Comparison of ENCODE assay signal across 8 cellular contexts in genomic region chr12:44000309-44000952, GRCh38.
DNase-seq lines count a peak whose midpoint lies in the region; ATAC-seq and TF ChIP-seq lines count a peak whose summit lies in the region.

No MANE protein-coding gene starts in this region.

- peak; percentile 59 for TF ChIP-seq CTCF in lower lobe of right lung (IDR thresholded peaks at IDR 0.05)

- H3K4me3 ChIP-seq in NT2/D1 (ENCODE audit: insufficient read length, low read depth) = no peak overlapping the region
- no peak overlapping the region for H3K4me3 ChIP-seq in lower lobe of right lung

- H3K27me3 Mint-ChIP-seq in activated T-cell treated with anti-CD3 and anti-CD28 coated beads, Interleukin-2, amount 50 U/mL, for 4 hours (ENCODE audit: low read depth) = no peaks in the 10 kb centered on the region

- H3K9me3 ChIP-seq in NT2/D1 (ENCODE audit: insufficient read depth, low read length) = no peaks in the 10 kb centered on the region
- no peaks in the 10 kb centered on the region for H3K9me3 ChIP-seq in lower lobe of right lung

- no peak overlapping the region for H3K9ac ChIP-seq in NT2/D1 (ENCODE audit: insufficient read length, low read depth)

- in situ Hi-C loops in T47D (cut with HindIII; ENCODE audit: low pct_unique_long_range_greater_than_20kb, low sequenced_read_pairs) = no loop called here

- H3K27ac ChIP-seq in lower lobe of right lung = no peak overlapping the region

- DNase-seq in activated T-cell treated with anti-CD3 and anti-CD28 coated beads, Interleukin-2, amount 50 U/mL, for 4 hours = no peak
- no peak for DNase-seq in activated T-cell treated with anti-CD3 and anti-CD28 coated beads, Interleukin-2, amount 50 U/mL, for 1 hour
- DNase-seq in NT2/D1 (ENCODE audit: low read depth, low spot score) (peak; percentile 71), T47D (ENCODE audit: low read depth in 1 of 2, low spot score in 1 of 2) (peak; percentile 16 to 81), lower lobe of right lung (no peak), amniotic stem cell (lab: John Stamatoyannopoulos, UW) (no peak)

- H3K27me3 ChIP-seq in NT2/D1 (ENCODE audit: insufficient read depth, insufficient read length) (no peaks in the 10 kb centered on the region), lower lobe of right lung (ENCODE audit: low read depth) (no peaks in the 10 kb centered on the region)

- intact Hi-C loops in lower lobe of right lung (cut with DNase I) = no loop called here

- peaks cover 4% of the 10 kb centered on the region for H3K9me3 Mint-ChIP-seq in activated T-cell treated with anti-CD3 and anti-CD28 coated beads, Interleukin-2, amount 50 U/mL, for 4 hours

- H3K36me3 ChIP-seq in NT2/D1 (ENCODE audit: insufficient read depth, insufficient read length, low read length) (no peaks in the 10 kb centered on the region), lower lobe of right lung (no peaks in the 10 kb centered on the region)

- H3K4me3 Mint-ChIP-seq in activated T-cell treated with anti-CD3 and anti-CD28 coated beads, Interleukin-2, amount 50 U/mL, for 4 hours = no peak overlapping the region

- H3K36me3 Mint-ChIP-seq in activated T-cell treated with anti-CD3 and anti-CD28 coated beads, Interleukin-2, amount 50 U/mL, for 4 hours (ENCODE audit: insufficient read depth) = peaks cover 9% of the 10 kb centered on the region

- no peaks in the 10 kb centered on the region for H3K4me1 Mint-ChIP-seq in activated T-cell treated with anti-CD3 and anti-CD28 coated beads, Interleukin-2, amount 50 U/mL, for 4 hours (ENCODE audit: low read depth)

- peak; percentile 43 to 69 for ATAC-seq in activated T-cell treated with anti-CD3 and anti-CD28 coated beads, Interleukin-2, amount 50 U/mL, for 4 hours
- ATAC-seq in GM21515 (IDR thresholded peaks at IDR 0.05; ENCODE audit: unreplicated experiment) (peak; percentile 96), HG03521 (IDR thresholded peaks at IDR 0.05; ENCODE audit: unreplicated experiment) (peak; percentile 99), lower lobe of right lung (peak; percentile 74 to 83)

- H3K4me1 ChIP-seq in NT2/D1 (ENCODE audit: insufficient read depth, insufficient read length) (no peaks in the 10 kb centered on the region), lower lobe of right lung (no peaks in the 10 kb centered on the region)

Comparison
In these comparisons a context has a peak if more than half of its experiments do, and no peak if none do; other contexts are left out.
1. DNase-seq: peak in NT2/D1 (single experiment) and T47D (2 of 2); none in activated T-cell treated with anti-CD3 and anti-CD28 coated beads, Interleukin-2, amount 50 U/mL, for 4 hours (single experiment), activated T-cell treated with anti-CD3 and anti-CD28 coated beads, Interleukin-2, amount 50 U/mL, for 1 hour (single experiment), lower lobe of right lung (single experiment) and amniotic stem cell (single experiment).
2. Peak in every context shown above with its lines, with median percentiles within 50 percentile points of each other: ATAC-seq.